Comparison of ENCODE assay signal across 1 cellular context in genomic region chr3:128167973-128168674, GRCh38.
TF ChIP-seq lines count a peak whose summit lies in the region.

No MANE protein-coding gene starts in this region.

TF ChIP-seq in WTC11, 78 proteins besides CTCF, POLR2A, EP300 and RAD21 (continued from another document):
- TF ChIP-seq, protein P1, sequence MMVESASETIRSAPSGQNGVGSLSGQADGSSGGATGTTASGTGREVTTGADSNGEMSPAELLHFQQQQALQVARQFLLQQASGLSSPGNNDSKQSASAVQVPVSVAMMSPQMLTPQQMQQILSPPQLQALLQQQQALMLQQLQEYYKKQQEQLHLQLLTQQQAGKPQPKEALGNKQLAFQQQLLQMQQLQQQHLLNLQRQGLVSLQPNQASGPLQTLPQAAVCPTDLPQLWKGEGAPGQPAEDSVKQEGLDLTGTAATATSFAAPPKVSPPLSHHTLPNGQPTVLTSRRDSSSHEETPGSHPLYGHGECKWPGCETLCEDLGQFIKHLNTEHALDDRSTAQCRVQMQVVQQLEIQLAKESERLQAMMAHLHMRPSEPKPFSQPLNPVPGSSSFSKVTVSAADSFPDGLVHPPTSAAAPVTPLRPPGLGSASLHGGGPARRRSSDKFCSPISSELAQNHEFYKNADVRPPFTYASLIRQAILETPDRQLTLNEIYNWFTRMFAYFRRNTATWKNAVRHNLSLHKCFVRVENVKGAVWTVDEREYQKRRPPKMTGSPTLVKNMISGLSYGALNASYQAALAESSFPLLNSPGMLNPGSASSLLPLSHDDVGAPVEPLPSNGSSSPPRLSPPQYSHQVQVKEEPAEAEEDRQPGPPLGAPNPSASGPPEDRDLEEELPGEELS (CRISPR knock-in tag; IDR thresholded peaks at IDR 0.05) = no peak
- no peak for TF ChIP-seq JUN (CRISPR knock-in tag; IDR thresholded peaks at IDR 0.05)
- no peak for TF ChIP-seq ETV6 (CRISPR knock-in tag; IDR thresholded peaks at IDR 0.05)
- no peak; the same call in 1 of the 2 replicates for TF ChIP-seq GABPB1 (CRISPR knock-in tag; IDR thresholded peaks at IDR 0.05)
- no peak for TF ChIP-seq ESRRA (CRISPR knock-in tag; IDR thresholded peaks at IDR 0.05; ENCODE audit: borderline replicate concordance)
